ENCODE assay signal across 10 cellular contexts in genomic region chr12:68614105-68614679, GRCh38. TPM values are rescaled to one million over a fixed set of nuclear protein-coding genes. Genes with fewer than 3 reads are reported as not detected.
DNase-seq lines count a peak whose midpoint lies in the region; ATAC-seq lines count a peak whose summit lies in the region.
"Had no signal": no experiment of that assay in that cellular context is flagged by ENCODE, and none has a peak within 500 bp of the region (broad histone marks: within the 10 kb centered on the region; RNA-seq: fewer than 3 reads in every experiment).

No MANE protein-coding gene starts in this region.

- intact Hi-C loops in activated CD4-positive, alpha-beta T cell treated with anti-CD3 and anti-CD28 coated beads for 36 hours (cut with DNase I, micrococcal nuclease): loop anchor here (1.0 to 5.0 kb wide), 5 partner anchors 33 to 1347 kb away; partner anchors contain the start of gene CAND1 (in 1 of the 2)

- H3K4me3 Mint-ChIP-seq in activated CD4-positive, alpha-beta T cell treated with anti-CD3 and anti-CD28 coated beads for 36 hours: peak overlapping the region; percentile 86
- H3K4me3 Mint-ChIP-seq in activated CD8-positive, alpha-beta T cell treated with anti-CD3 and anti-CD28 coated beads, Interleukin-2, amount 10 ng/mL, durations not matched to agents 7 days and 5 days: peak overlapping the region; percentile 96
- H3K4me3 Mint-ChIP-seq in immature natural killer cell: peak overlapping the region; percentile 92 to 98 (median 96)
- peak overlapping the region; percentile 98 for H3K4me3 Mint-ChIP-seq in stimulated activated naive CD8-positive, alpha-beta T cell treated with anti-CD3 and anti-CD28 coated beads, Interleukin-15, amount 100 ng/mL, for 72 hours

- H3K27me3 Mint-ChIP-seq in activated CD4-positive, alpha-beta T cell treated with anti-CD3 and anti-CD28 coated beads for 36 hours: no peaks in the 10 kb centered on the region
- no peaks in the 10 kb centered on the region for H3K27me3 Mint-ChIP-seq in activated CD8-positive, alpha-beta T cell treated with anti-CD3 and anti-CD28 coated beads, Interleukin-2, amount 10 ng/mL, durations not matched to agents 7 days and 5 days (ENCODE audit: low read depth)
- peaks cover 12 to 29% (median 16%) of the 10 kb centered on the region in 3 donors for H3K27me3 Mint-ChIP-seq in immature natural killer cell (ENCODE audit: low read depth in 3 of 3)
- no peaks in the 10 kb centered on the region for H3K27me3 Mint-ChIP-seq in stimulated activated naive CD8-positive, alpha-beta T cell treated with anti-CD3 and anti-CD28 coated beads, Interleukin-15, amount 100 ng/mL, for 72 hours

- no peak for ATAC-seq in activated CD4-positive, alpha-beta T cell treated with anti-CD3 and anti-CD28 coated beads for 36 hours
- ATAC-seq in activated CD8-positive, alpha-beta T cell treated with anti-CD3 and anti-CD28 coated beads, Interleukin-2, amount 10 ng/mL, durations not matched to agents 7 days and 5 days: no peak
- no peak for ATAC-seq in stimulated activated naive CD8-positive, alpha-beta T cell treated with anti-CD3 and anti-CD28 coated beads, Interleukin-15, amount 100 ng/mL, for 72 hours

- POLR2A ChIA-PET in activated CD4-positive, alpha-beta T cell treated with anti-CD3 and anti-CD28 coated beads for 36 hours (lab: Charles Lee): no interaction called here
- POLR2A ChIA-PET in activated CD8-positive, alpha-beta T cell treated with anti-CD3 and anti-CD28 coated beads, Interleukin-2, amount 10 ng/mL, durations not matched to agents 7 days and 5 days (lab: Charles Lee): interaction anchor here (1.2 to 2.5 kb wide), 3 partner anchors 73 to 239 kb away, joined by 3 to 5 read pairs (median 5); no protein-coding TSS in a partner anchor

- DNase-seq in activated CD4-positive, alpha-beta T cell treated with anti-CD3 and anti-CD28 coated beads for 36 hours: no peak
- DNase-seq in activated CD4-positive, alpha-beta T cell treated with anti-CD3 and anti-CD28 coated beads, Interleukin-2, amount 50 U/mL, for 1 hour: no peak
- DNase-seq in activated CD8-positive, alpha-beta T cell treated with anti-CD3 and anti-CD28 coated beads, Interleukin-2, amount 10 ng/mL, durations not matched to agents 7 days and 5 days: no peak
- DNase-seq in immature natural killer cell (no peak), foreskin melanocyte (no peak), ureter (ENCODE audit: low spot score) (no peak), middle frontal gyrus (ENCODE audit: extremely low spot score, low spot score) (no peak)
- DNase-seq in stimulated activated naive CD8-positive, alpha-beta T cell treated with anti-CD3 and anti-CD28 coated beads, Interleukin-15, amount 100 ng/mL, for 72 hours: no peak
- DNase-seq: NCI-H1092 treated with DMSO at 0.1 percent for 48 hours, substantia nigra had no signal

- peaks cover 62% of the 10 kb centered on the region for H3K4me1 Mint-ChIP-seq in activated CD4-positive, alpha-beta T cell treated with anti-CD3 and anti-CD28 coated beads for 36 hours
- peaks cover 58% of the 10 kb centered on the region for H3K4me1 Mint-ChIP-seq in activated CD8-positive, alpha-beta T cell treated with anti-CD3 and anti-CD28 coated beads, Interleukin-2, amount 10 ng/mL, durations not matched to agents 7 days and 5 days (ENCODE audit: low read depth)
- H3K4me1 Mint-ChIP-seq in immature natural killer cell: peaks cover 69 to 72% of the 10 kb centered on the region in 2 donors
- H3K4me1 Mint-ChIP-seq in stimulated activated naive CD8-positive, alpha-beta T cell treated with anti-CD3 and anti-CD28 coated beads, Interleukin-15, amount 100 ng/mL, for 72 hours: peaks cover 64% of the 10 kb centered on the region

- CTCF ChIA-PET in activated CD4-positive, alpha-beta T cell treated with anti-CD3 and anti-CD28 coated beads for 36 hours (lab: Charles Lee): interaction anchor here (0.6 to 2.4 kb wide), 5 partner anchors 19 to 131 kb away, joined by 3 to 8 read pairs (median 4); no protein-coding TSS in a partner anchor
- CTCF ChIA-PET in activated CD8-positive, alpha-beta T cell treated with anti-CD3 and anti-CD28 coated beads, Interleukin-2, amount 10 ng/mL, durations not matched to agents 7 days and 5 days (lab: Charles Lee): interaction anchor here (0.6 to 3.0 kb wide), 5 partner anchors 21 to 257 kb away, joined by 3 to 18 read pairs (median 4); no protein-coding TSS in a partner anchor

- peak overlapping the region; percentile 89 for H3K27ac Mint-ChIP-seq in activated CD4-positive, alpha-beta T cell treated with anti-CD3 and anti-CD28 coated beads for 36 hours
- peak overlapping the region; percentile 81 for H3K27ac Mint-ChIP-seq in activated CD8-positive, alpha-beta T cell treated with anti-CD3 and anti-CD28 coated beads, Interleukin-2, amount 10 ng/mL, durations not matched to agents 7 days and 5 days
- peak overlapping the region; percentile 92 to 96 (median 93) for H3K27ac Mint-ChIP-seq in immature natural killer cell
- H3K27ac Mint-ChIP-seq in stimulated activated naive CD8-positive, alpha-beta T cell treated with anti-CD3 and anti-CD28 coated beads, Interleukin-15, amount 100 ng/mL, for 72 hours: peak overlapping the region; percentile 82 to 88

- H3K36me3 Mint-ChIP-seq in activated CD4-positive, alpha-beta T cell treated with anti-CD3 and anti-CD28 coated beads for 36 hours (ENCODE audit: low read depth): peaks cover 42% of the 10 kb centered on the region
- H3K36me3 Mint-ChIP-seq in activated CD8-positive, alpha-beta T cell treated with anti-CD3 and anti-CD28 coated beads, Interleukin-2, amount 10 ng/mL, durations not matched to agents 7 days and 5 days (ENCODE audit: low read depth): peaks cover 67% of the 10 kb centered on the region
- peaks cover 21 to 27% (median 24%) of the 10 kb centered on the region in 3 donors for H3K36me3 Mint-ChIP-seq in immature natural killer cell

- no peaks in the 10 kb centered on the region for H3K9me3 Mint-ChIP-seq in activated CD4-positive, alpha-beta T cell treated with anti-CD3 and anti-CD28 coated beads for 36 hours (ENCODE audit: low read depth)
- peaks cover 4% of the 10 kb centered on the region for H3K9me3 Mint-ChIP-seq in activated CD8-positive, alpha-beta T cell treated with anti-CD3 and anti-CD28 coated beads, Interleukin-2, amount 10 ng/mL, durations not matched to agents 7 days and 5 days (ENCODE audit: insufficient read depth)
- no peaks in the 10 kb centered on the region for H3K9me3 Mint-ChIP-seq in immature natural killer cell
- no peaks in the 10 kb centered on the region for H3K9me3 Mint-ChIP-seq in stimulated activated naive CD8-positive, alpha-beta T cell treated with anti-CD3 and anti-CD28 coated beads, Interleukin-15, amount 100 ng/mL, for 72 hours

RNA-seq across cellular contexts. Expression of gene RAP1B, which starts 3.5 kb away (rescaled TPM):
- total RNA-seq in activated CD4-positive, alpha-beta T cell treated with anti-CD3 and anti-CD28 coated beads for 36 hours: 100 to 1,000 TPM; 174 to 242 TPM
- 100 to 1,000 TPM; 256 to 268 TPM for total RNA-seq in activated CD8-positive, alpha-beta T cell treated with anti-CD3 and anti-CD28 coated beads, Interleukin-2, amount 10 ng/mL, durations not matched to agents 7 days and 5 days
- 1,000 to 10,000 TPM; 1,248 to 1,847 (median 1,256) TPM for polyA plus RNA-seq in immature natural killer cell
- 198 TPM for total RNA-seq in ureter
